Comparison of ENCODE assay signal across 8 cellular contexts in genomic region chr2:216222650-216223352, GRCh38.
DNase-seq lines count a peak whose midpoint lies in the region; ATAC-seq and TF ChIP-seq lines count a peak whose summit lies in the region.

No MANE protein-coding gene starts in this region.

- no peak overlapping the region for H3K4me3 Mint-ChIP-seq in activated naive CD8-positive, alpha-beta T cell treated with anti-CD3 and anti-CD28 coated beads, Interleukin-2, amount 10 ng/mL, durations not matched to agents 7 days and 5 days

- H3K27ac ChIP-seq in substantia nigra (ENCODE audit: low read depth, low read length, poor library complexity, severe bottlenecking) (no peak overlapping the region), adrenal gland (no peak overlapping the region), colonic mucosa (no peak overlapping the region)

- H3K9me3 Mint-ChIP-seq in activated naive CD8-positive, alpha-beta T cell treated with anti-CD3 and anti-CD28 coated beads, Interleukin-2, amount 10 ng/mL, durations not matched to agents 7 days and 5 days: no peaks in the 10 kb centered on the region

- H3K9me3 ChIP-seq in adrenal gland (replicated peaks in 1 of 3) (no peaks in the 10 kb centered on the region), colonic mucosa (no peaks in the 10 kb centered on the region)

- H3K4me1 Mint-ChIP-seq in activated naive CD8-positive, alpha-beta T cell treated with anti-CD3 and anti-CD28 coated beads, Interleukin-2, amount 10 ng/mL, durations not matched to agents 7 days and 5 days: peaks cover 37% of the 10 kb centered on the region

- peak overlapping the region; percentile 2 for H3K27ac Mint-ChIP-seq in activated naive CD8-positive, alpha-beta T cell treated with anti-CD3 and anti-CD28 coated beads, Interleukin-2, amount 10 ng/mL, durations not matched to agents 7 days and 5 days

- POLR2A ChIA-PET in activated naive CD8-positive, alpha-beta T cell treated with anti-CD3 and anti-CD28 coated beads, Interleukin-2, amount 10 ng/mL, durations not matched to agents 7 days and 5 days (lab: Charles Lee): interaction anchor here (1.2 kb wide), 1 partner anchor 276 kb away, joined by 5 read pairs; the partner anchor contains the start of gene RPL37A

- intact Hi-C loops in adrenal gland (cut with DNase I) (no loop called here), colonic mucosa (cut with DNase I) (no loop called here)

- ATAC-seq in GM19397 (IDR thresholded peaks at IDR 0.05; ENCODE audit: unreplicated experiment) (peak; percentile 59), HG03378 (IDR thresholded peaks at IDR 0.05; ENCODE audit: unreplicated experiment) (peak; percentile 72)
- ATAC-seq in activated naive CD8-positive, alpha-beta T cell treated with anti-CD3 and anti-CD28 coated beads, Interleukin-2, amount 10 ng/mL, durations not matched to agents 7 days and 5 days (ENCODE audit: low read depth): peak; percentile 48

- H3K36me3 ChIP-seq in adrenal gland (replicated peaks in 1 of 2): no peaks in the 10 kb centered on the region
- H3K36me3 ChIP-seq in colonic mucosa: no peaks in the 10 kb centered on the region

- H3K27me3 ChIP-seq in adrenal gland: no peaks in the 10 kb centered on the region
- H3K27me3 ChIP-seq in colonic mucosa: no peaks in the 10 kb centered on the region

- no peak overlapping the region for H3K9ac ChIP-seq in colonic mucosa (ENCODE audit: low read depth in 2 of 2, low read length in 2 of 2)

- 60 to 70% (median 68%) methylated on average over 3 to 4 of the region's 4 CpGs for WGBS in adrenal gland, 4 donors

- DNase-seq in GDM1 (lab: John Stamatoyannopoulos, UW): peak; percentile 53
- DNase-seq in activated naive CD8-positive, alpha-beta T cell treated with anti-CD3 and anti-CD28 coated beads, Interleukin-2, amount 10 ng/mL, durations not matched to agents 7 days and 5 days: no peak
- DNase-seq in substantia nigra (lab: John Stamatoyannopoulos, UW): no peak
- DNase-seq in RPMI8226: no peak
- no peak for DNase-seq in adrenal gland
- DNase-seq in colonic mucosa: no peak

- H3K4me1 ChIP-seq in adrenal gland (replicated peaks in 1 of 2) (peaks cover under 1 to 8% of the 10 kb centered on the region in 2 donors), colonic mucosa (no peaks in the 10 kb centered on the region)

- no peak for TF ChIP-seq POLR2A in adrenal gland (IDR thresholded peaks at IDR 0.05)

- no peaks in the 10 kb centered on the region for H3K27me3 Mint-ChIP-seq in activated naive CD8-positive, alpha-beta T cell treated with anti-CD3 and anti-CD28 coated beads, Interleukin-2, amount 10 ng/mL, durations not matched to agents 7 days and 5 days

- H3K36me3 Mint-ChIP-seq in activated naive CD8-positive, alpha-beta T cell treated with anti-CD3 and anti-CD28 coated beads, Interleukin-2, amount 10 ng/mL, durations not matched to agents 7 days and 5 days: peaks cover 22% of the 10 kb centered on the region

- H3K4me3 ChIP-seq in adrenal gland (no peak overlapping the region), colonic mucosa (no peak overlapping the region)

- TF ChIP-seq CTCF in adrenal gland (IDR thresholded peaks at IDR 0.05) (peak in 1 of 6 experiments; percentile 8), colonic mucosa (IDR thresholded peaks at IDR 0.05) (no peak)
